ENCODE assay signal across 9 cellular contexts in the genomic region with DNA sequence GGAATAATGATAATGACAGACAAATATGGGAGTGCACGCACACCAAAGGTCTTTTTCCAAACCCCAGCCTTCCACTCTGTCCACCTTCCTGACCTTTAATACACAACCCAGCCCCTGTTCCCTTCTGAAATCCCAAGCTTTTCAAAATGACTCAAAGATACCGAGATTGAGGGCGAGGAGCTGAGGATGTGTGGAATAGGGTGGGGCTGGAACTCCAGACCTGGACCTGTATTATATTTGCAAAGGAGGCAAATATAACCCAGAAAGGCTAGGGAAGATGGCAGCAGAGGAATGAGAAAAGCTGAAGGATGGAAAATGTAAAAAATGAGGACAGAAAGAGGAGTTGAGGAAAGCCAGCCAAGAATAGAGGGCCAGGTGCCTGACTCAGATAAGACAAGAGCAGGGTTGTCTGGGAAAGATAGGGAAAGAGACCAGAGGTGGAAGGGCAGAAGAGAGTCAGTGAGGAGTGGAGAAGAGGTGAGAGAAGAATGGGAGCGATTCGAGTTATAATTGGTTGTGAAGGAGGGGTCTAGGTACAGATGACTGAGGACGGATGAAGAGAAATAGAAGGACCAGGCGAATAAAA. TPM values are rescaled to one million over a fixed set of nuclear protein-coding genes. Genes with fewer than 3 reads are reported as not detected.
DNase-seq lines count a peak whose midpoint lies in the region; ATAC-seq and TF ChIP-seq lines count a peak whose summit lies in the region.
"Had no signal": no experiment of that assay in that cellular context is flagged by ENCODE, and none has a peak within 500 bp of the region (broad histone marks: within the 10 kb centered on the region; RNA-seq: fewer than 3 reads in every experiment).

No MANE protein-coding gene starts in this region.

- H3K9ac ChIP-seq in HUES48 (ENCODE audit: low read depth, low read length) (no peak overlapping the region; the same call in 1 of the 2 replicates), liver (ENCODE audit: low read depth in 1 of 2, low read length in 2 of 2) (no peak overlapping the region)

- H3K4me3 ChIP-seq in AG10803 (ENCODE audit: low read length) (peak overlapping the region; percentile 87), HUES48 (ENCODE audit: low read depth, low read length) (peak overlapping the region; percentile 83), liver (ENCODE audit: low read depth in 1 of 3, low read length in 3 of 3) (peak overlapping the region in 1 of 3 donors; percentile 65), vagina (peak overlapping the region; percentile 75 to 98)

- H3K9me3 ChIP-seq in HUES48 (ENCODE audit: control insufficient read depth, insufficient read depth, low read length) (no peaks in the 10 kb centered on the region), liver (ENCODE audit: control insufficient read depth in 4 of 4, low read length in 3 of 4) (no peaks in the 10 kb centered on the region), vagina (no peaks in the 10 kb centered on the region)

- DNase-seq in AG10803 (ENCODE audit: low read depth) (no peak), vagina (ENCODE audit: extremely low spot score in 2 of 2) (no peak), T-helper 9 cell (no peak)

- H3K27me3 ChIP-seq in HUES48 (ENCODE audit: control insufficient read depth, insufficient read depth, low read length): peaks cover 3% of the 10 kb centered on the region; the same call in 1 of the 2 replicates
- H3K27me3 ChIP-seq in liver (ENCODE audit: control insufficient read depth in 4 of 4, insufficient read depth in 4 of 4, low read length in 3 of 4): no peaks in the 10 kb centered on the region
- H3K27me3 ChIP-seq in vagina: no peaks in the 10 kb centered on the region

- ATAC-seq in GM21526 (IDR thresholded peaks at IDR 0.05; ENCODE audit: low FRiP score, unreplicated experiment) (no peak), GM18873 (IDR thresholded peaks at IDR 0.05; ENCODE audit: low FRiP score, unreplicated experiment) (no peak)

- H3K36me3 ChIP-seq in HUES48 (ENCODE audit: control insufficient read depth, insufficient read depth, low read length) (peaks cover 9% of the 10 kb centered on the region), liver (ENCODE audit: control insufficient read depth in 4 of 4, insufficient read depth in 3 of 4, low read depth in 1 of 4, low read length in 3 of 4) (peaks cover 0 to 5% (median 3%) of the 10 kb centered on the region in 4 donors), vagina (peaks cover 0 to 9% of the 10 kb centered on the region in 2 donors)

- no peak for TF ChIP-seq POLR2A in vagina (IDR thresholded peaks at IDR 0.05)

- H3K27ac ChIP-seq in HUES48 (ENCODE audit: low read depth, low read length): peak overlapping the region; percentile 82
- H3K27ac ChIP-seq in angular gyrus (ENCODE audit: low read depth, low read length): peak overlapping the region; percentile 97
- peak overlapping the region; percentile 88 to 93 for H3K27ac ChIP-seq in liver (ENCODE audit: low read depth in 1 of 2, low read length in 2 of 2)
- H3K27ac ChIP-seq in vagina: peak overlapping the region; percentile 97
- H3K27ac ChIP-seq: HL-60 had no signal

- WGBS in liver: 46% methylated on average over 7 of the region's 7 CpGs

- H3K4me1 ChIP-seq in HUES48 (ENCODE audit: control insufficient read depth, insufficient read depth, low read length) (peaks cover 35% of the 10 kb centered on the region), liver (ENCODE audit: control insufficient read depth in 4 of 4, insufficient read depth in 4 of 4, low read length in 3 of 4) (peaks cover 13 to 59% (median 50%) of the 10 kb centered on the region in 4 donors), vagina (peaks cover 55% of the 10 kb centered on the region)

- TF ChIP-seq CTCF in AG10803 (conservative IDR thresholded peaks at IDR 0.05; ENCODE audit: low read length): no peak
- no peak for TF ChIP-seq CTCF in liver (IDR thresholded peaks at IDR 0.05; ENCODE audit: low read depth, low read length, missing input control)
- TF ChIP-seq CTCF in vagina (IDR thresholded peaks at IDR 0.05): no peak

- no peak for TF ChIP-seq RAD21 in liver (IDR thresholded peaks at IDR 0.05)

- intact Hi-C loops in vagina (cut with DNase I): loop anchor here (5.0 kb wide), 1 partner anchor 62 kb away; the partner anchor contains the start of gene P3H3

TF ChIP-seq in liver, 16 proteins besides CTCF, POLR2A, EP300 and RAD21:
- TF ChIP-seq, protein P1, sequence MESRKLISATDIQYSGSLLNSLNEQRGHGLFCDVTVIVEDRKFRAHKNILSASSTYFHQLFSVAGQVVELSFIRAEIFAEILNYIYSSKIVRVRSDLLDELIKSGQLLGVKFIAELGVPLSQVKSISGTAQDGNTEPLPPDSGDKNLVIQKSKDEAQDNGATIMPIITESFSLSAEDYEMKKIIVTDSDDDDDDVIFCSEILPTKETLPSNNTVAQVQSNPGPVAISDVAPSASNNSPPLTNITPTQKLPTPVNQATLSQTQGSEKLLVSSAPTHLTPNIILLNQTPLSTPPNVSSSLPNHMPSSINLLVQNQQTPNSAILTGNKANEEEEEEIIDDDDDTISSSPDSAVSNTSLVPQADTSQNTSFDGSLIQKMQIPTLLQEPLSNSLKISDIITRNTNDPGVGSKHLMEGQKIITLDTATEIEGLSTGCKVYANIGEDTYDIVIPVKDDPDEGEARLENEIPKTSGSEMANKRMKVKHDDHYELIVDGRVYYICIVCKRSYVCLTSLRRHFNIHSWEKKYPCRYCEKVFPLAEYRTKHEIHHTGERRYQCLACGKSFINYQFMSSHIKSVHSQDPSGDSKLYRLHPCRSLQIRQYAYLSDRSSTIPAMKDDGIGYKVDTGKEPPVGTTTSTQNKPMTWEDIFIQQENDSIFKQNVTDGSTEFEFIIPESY (IDR thresholded peaks at IDR 0.05): no peak
- TF ChIP-seq TAF1 (conservative IDR thresholded peaks at IDR 0.05) (no peak), NR2F2 (IDR thresholded peaks at IDR 0.05) (no peak), RXRA (IDR thresholded peaks at IDR 0.05) (no peak), EGR1 (IDR thresholded peaks at IDR 0.05; ENCODE audit: low read depth in 2 of 2) (no peak), HNF4G (IDR thresholded peaks at IDR 0.05) (no peak), FOXA1 (IDR thresholded peaks at IDR 0.05) (no peak), SP1 (IDR thresholded peaks at IDR 0.05) (no peak), ATF3 (IDR thresholded peaks at IDR 0.05) (no peak), YY1 (IDR thresholded peaks at IDR 0.05) (no peak), GABPA (IDR thresholded peaks at IDR 0.05 in 1 of 2, conservative IDR thresholded peaks at IDR 0.05 in 1 of 2) (no peak), HNF4A (conservative IDR thresholded peaks at IDR 0.05) (no peak), JUND (IDR thresholded peaks at IDR 0.05) (no peak), FOXA2 (IDR thresholded peaks at IDR 0.05) (no peak)
- TF ChIP-seq, protein P2, sequence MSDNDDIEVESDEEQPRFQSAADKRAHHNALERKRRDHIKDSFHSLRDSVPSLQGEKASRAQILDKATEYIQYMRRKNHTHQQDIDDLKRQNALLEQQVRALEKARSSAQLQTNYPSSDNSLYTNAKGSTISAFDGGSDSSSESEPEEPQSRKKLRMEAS (IDR thresholded peaks at IDR 0.05): no peak
- TF ChIP-seq, protein P3, sequence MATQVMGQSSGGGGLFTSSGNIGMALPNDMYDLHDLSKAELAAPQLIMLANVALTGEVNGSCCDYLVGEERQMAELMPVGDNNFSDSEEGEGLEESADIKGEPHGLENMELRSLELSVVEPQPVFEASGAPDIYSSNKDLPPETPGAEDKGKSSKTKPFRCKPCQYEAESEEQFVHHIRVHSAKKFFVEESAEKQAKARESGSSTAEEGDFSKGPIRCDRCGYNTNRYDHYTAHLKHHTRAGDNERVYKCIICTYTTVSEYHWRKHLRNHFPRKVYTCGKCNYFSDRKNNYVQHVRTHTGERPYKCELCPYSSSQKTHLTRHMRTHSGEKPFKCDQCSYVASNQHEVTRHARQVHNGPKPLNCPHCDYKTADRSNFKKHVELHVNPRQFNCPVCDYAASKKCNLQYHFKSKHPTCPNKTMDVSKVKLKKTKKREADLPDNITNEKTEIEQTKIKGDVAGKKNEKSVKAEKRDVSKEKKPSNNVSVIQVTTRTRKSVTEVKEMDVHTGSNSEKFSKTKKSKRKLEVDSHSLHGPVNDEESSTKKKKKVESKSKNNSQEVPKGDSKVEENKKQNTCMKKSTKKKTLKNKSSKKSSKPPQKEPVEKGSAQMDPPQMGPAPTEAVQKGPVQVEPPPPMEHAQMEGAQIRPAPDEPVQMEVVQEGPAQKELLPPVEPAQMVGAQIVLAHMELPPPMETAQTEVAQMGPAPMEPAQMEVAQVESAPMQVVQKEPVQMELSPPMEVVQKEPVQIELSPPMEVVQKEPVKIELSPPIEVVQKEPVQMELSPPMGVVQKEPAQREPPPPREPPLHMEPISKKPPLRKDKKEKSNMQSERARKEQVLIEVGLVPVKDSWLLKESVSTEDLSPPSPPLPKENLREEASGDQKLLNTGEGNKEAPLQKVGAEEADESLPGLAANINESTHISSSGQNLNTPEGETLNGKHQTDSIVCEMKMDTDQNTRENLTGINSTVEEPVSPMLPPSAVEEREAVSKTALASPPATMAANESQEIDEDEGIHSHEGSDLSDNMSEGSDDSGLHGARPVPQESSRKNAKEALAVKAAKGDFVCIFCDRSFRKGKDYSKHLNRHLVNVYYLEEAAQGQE (IDR thresholded peaks at IDR 0.05): no peak

RNA-seq across cellular contexts. Expression of gene PTMS, which starts 1.0 kb away (rescaled TPM):
- total RNA-seq in liver: 100 to 1,000 TPM in 1 of 2 donors, 10 to 100 TPM in 1; 26.3 to 106 TPM
- polyA plus RNA-seq in liver: 100 to 1,000 TPM; 103 to 261 TPM
- 132 TPM for total RNA-seq in vagina

RNA-seq across cellular contexts. Expression of gene LAG3, which starts 7.2 kb away (rescaled TPM):
- total RNA-seq in liver (under 1 TPM; 0.14 to 0.42 TPM), vagina (10.3 TPM)
- polyA plus RNA-seq in liver: 1 to 10 TPM in 1 of 2 donors, under 1 TPM in 1; 0.53 to 1.2 TPM

RNA-seq across cellular contexts. Expression of gene MLF2, which starts 12.2 kb away (rescaled TPM):
- 100 to 1,000 TPM in 1 of 2 donors, 10 to 100 TPM in 1; 59.6 to 131 TPM for total RNA-seq in liver
- polyA plus RNA-seq in liver: 100 to 1,000 TPM; 194 to 235 TPM
- total RNA-seq in vagina: 150 TPM

RNA-seq across cellular contexts. Expression of gene CD4, which starts 24.2 kb away (rescaled TPM):
- total RNA-seq in liver (10 to 100 TPM; 22.5 to 44.8 TPM), vagina (14.2 TPM)
- 10 to 100 TPM; 15.9 to 41.5 TPM for polyA plus RNA-seq in liver

RNA-seq across cellular contexts. Expression of gene COPS7A, which starts 41.3 kb away (rescaled TPM):
- total RNA-seq in liver: 10 to 100 TPM; 26.0 to 31.3 TPM
- polyA plus RNA-seq in liver: 10 to 100 TPM; 33.5 to 37.7 TPM
- total RNA-seq in vagina: 35.4 TPM
